In genomic region chr2:63841254-63842022, GRCh38 we compare ENCODE assay signal across 8 cellular contexts. TPM values are rescaled to one million over a fixed set of nuclear protein-coding genes. Genes with fewer than 3 reads are reported as not detected.
A peak's percentile ranks its signal among the peaks of the same experiment; 100 is the strongest.
DNase-seq lines count a peak whose midpoint lies in the region; TF ChIP-seq lines count a peak whose summit lies in the region.

UGP2 (plus strand) TSS chr2:63841896; CDS start chr2:63842186, 290 bp downstream.

- H3K79me1 ChIP-seq in neuronal stem cell (ENCODE audit: low read depth, low read length), result peaks cover 2% of the 10 kb centered on the region

- H3K27ac ChIP-seq in neuronal stem cell (replicated peaks; ENCODE audit: low read length), result peak within 1 kb of the TSS; percentile 98
- H3K27ac ChIP-seq in substantia nigra (ENCODE audit: low read depth, low read length, poor library complexity, severe bottlenecking), result peak within 1 kb of the TSS; percentile 96

- peak within 1 kb of the TSS; percentile 96 for H3K23ac ChIP-seq in neuronal stem cell (ENCODE audit: low read depth, low read length, poor library complexity)

- H3K4me1 ChIP-seq in neuronal stem cell (ENCODE audit: control insufficient read depth in 2 of 2, insufficient read depth in 1 of 2, low read depth in 1 of 2, low read length in 2 of 2), result peaks cover 2 to 5% of the 10 kb centered on the region in 2 donors

- no CpG with 5 or more reads among the region's 59 CpGs for WGBS in neuronal stem cell (ENCODE audit: extremely low coverage in 2 of 2, insufficient read length in 2 of 2, insufficient replicate concordance in 1 of 2), 2 donors

- H4K91ac ChIP-seq in neuronal stem cell (ENCODE audit: low read depth, low read length, poor library complexity), result no peak within 1 kb of the TSS

- no peaks in the 10 kb centered on the region for H3K36me3 ChIP-seq in H7 (replicated peaks; ENCODE audit: control insufficient read depth, insufficient read depth, low read length)
- H3K36me3 ChIP-seq in neuronal stem cell (replicated peaks in 1 of 2; ENCODE audit: control insufficient read depth in 2 of 2, insufficient read depth in 2 of 2, low read length in 2 of 2), result no peaks in the 10 kb centered on the region

- H3K4me3 ChIP-seq in H7 (ENCODE audit: insufficient read depth, low read depth, low read length), result peak within 1 kb of the TSS; percentile 88
- H3K4me3 ChIP-seq in foreskin fibroblast (ENCODE audit: low read depth in 1 of 2, low read length in 2 of 2), result peak within 1 kb of the TSS; percentile 86 to 88
- peak within 1 kb of the TSS; percentile 75 to 94 for H3K4me3 ChIP-seq in neuronal stem cell (ENCODE audit: low read length in 2 of 2)

- H3K9ac ChIP-seq in neuronal stem cell (ENCODE audit: low read depth, low read length, poor library complexity), result peak within 1 kb of the TSS; percentile 92

- H3K18ac ChIP-seq in neuronal stem cell (ENCODE audit: low read length), result peak within 1 kb of the TSS; percentile 100

- H3K9me3 ChIP-seq in neuronal stem cell (replicated peaks in 1 of 2; ENCODE audit: control insufficient read depth in 2 of 2, insufficient read depth in 1 of 2, low read depth in 1 of 2, low read length in 2 of 2), result peaks cover 0 to 3% of the 10 kb centered on the region in 2 donors

- no peaks in the 10 kb centered on the region for H3K27me3 ChIP-seq in H7 (ENCODE audit: control insufficient read depth, insufficient read depth, low read length)
- no peaks in the 10 kb centered on the region for H3K27me3 ChIP-seq in neuronal stem cell (ENCODE audit: control insufficient read depth in 3 of 3, insufficient read depth in 3 of 3, low read depth in 1 of 3, low read length in 3 of 3)

- no peak within 1 kb of the TSS for H4K8ac ChIP-seq in neuronal stem cell (ENCODE audit: low read depth, low read length)

- no peak within 1 kb of the TSS for H2BK12ac ChIP-seq in neuronal stem cell (ENCODE audit: low read length)

- peak within 1 kb of the TSS; percentile 21 for H2BK15ac ChIP-seq in neuronal stem cell (ENCODE audit: low read length)

- H2BK5ac ChIP-seq in neuronal stem cell (ENCODE audit: low read length), result peak within 1 kb of the TSS; percentile 100

- H3K4ac ChIP-seq in neuronal stem cell (ENCODE audit: low read length), result no peak within 1 kb of the TSS

- no peak within 1 kb of the TSS for H2AK5ac ChIP-seq in neuronal stem cell (ENCODE audit: low read depth, low read length)

- DNase-seq in ELF-1 (ENCODE audit: low read depth, low spot score) (peak; percentile 95), H7 (peak; percentile 87), M059J (ENCODE audit: low read depth) (peak; percentile 94), SIG-M5 (lab: John Stamatoyannopoulos, UW) (peak; percentile 55), activated gamma-delta T cell (lab: John Stamatoyannopoulos, UW) (peak; percentile 72), foreskin fibroblast (peak; percentile 97 to 98), neuronal stem cell (ENCODE audit: low spot score) (peak; percentile 88), substantia nigra (lab: John Stamatoyannopoulos, UW) (peak in 48 of 49 donors; percentile 20 to 88 (median 70))

- peak within 1 kb of the TSS; percentile 97 for H2AFZ ChIP-seq in neuronal stem cell (ENCODE audit: low read length)

- H3K14ac ChIP-seq in neuronal stem cell (ENCODE audit: low read length), result peak within 1 kb of the TSS; percentile 61

- H3K4me2 ChIP-seq in neuronal stem cell (ENCODE audit: insufficient read depth, low read length, poor library complexity, severe bottlenecking), result peak within 1 kb of the TSS; percentile 84

- peak; percentile 15 for TF ChIP-seq CTCF in foreskin fibroblast (IDR thresholded peaks at IDR 0.05; ENCODE audit: low read depth, low read length)

- H2BK120ac ChIP-seq in neuronal stem cell (ENCODE audit: low read depth, low read length), result peak within 1 kb of the TSS; percentile 29

RNA-seq across cellular contexts. Expression of gene UGP2, which starts in this region (rescaled TPM):
- 324 and 639 TPM in 2 replicates for total RNA-seq in H7 (2014; rRNA removed; shearing (Covaris generic))
- total RNA-seq in M059J (2014; rRNA removed; shearing (Covaris generic)), result 98.4 and 125 TPM in 2 replicates
- polyA plus RNA-seq in neuronal stem cell (2013, experiment 1 of 2), result 45.3 TPM
- 42.0 TPM for polyA plus RNA-seq in neuronal stem cell (2013, experiment 2 of 2)

Comparison
In these comparisons a context has a peak if more than half of its experiments do, and no peak if none do; other contexts are left out.
1. Peak in every context shown above with its lines: DNase-seq, H3K4me3 ChIP-seq and H3K27ac ChIP-seq.